In genomic region chr22:20376281-20376680, GRCh38 we compare ENCODE assay signal across 4 cellular contexts. TPM values are rescaled to one million over a fixed set of nuclear protein-coding genes. Genes with fewer than 3 reads are reported as not detected.
DNase-seq lines count a peak whose midpoint lies in the region; TF ChIP-seq lines count a peak whose summit lies in the region.
"Not testable (repeated sequence)": the region's sequence is repeated elsewhere in the genome, so short reads cannot be mapped to it uniquely, and the experiment has no call there.

No MANE protein-coding gene starts in this region.

- H3K14ac ChIP-seq in H9 (ENCODE audit: insufficient read depth, low read length) = not testable (repeated sequence)

- not testable (repeated sequence) for H3K4me2 ChIP-seq in H9 (ENCODE audit: insufficient read depth, insufficient read length, low read length)

- H3K9me3 Mint-ChIP-seq in H9, type B pancreatic cell: not testable (repeated sequence)

- H3K23me2 ChIP-seq in H9 (ENCODE audit: insufficient read length, low read depth, low read length, poor library complexity, severe bottlenecking) = not testable (repeated sequence)

- H3K18ac ChIP-seq in H9 (ENCODE audit: insufficient read length, low read depth, low read length) = not testable (repeated sequence)

- not testable (repeated sequence) for H2BK12ac ChIP-seq in H9 (ENCODE audit: insufficient read length, low read depth, low read length)

- not testable (repeated sequence) for H3K56ac ChIP-seq in H9 (ENCODE audit: insufficient read length, low read depth, low read length)

- not testable (repeated sequence) for H3K36me3 Mint-ChIP-seq in H9 (ENCODE audit: insufficient read depth in 1 of 3, low read depth in 3 of 3); type B pancreatic cell

- no CpG with 5 or more reads among the region's 8 CpGs for WGBS in H9 (ENCODE audit: extremely low coverage, insufficient read length, low lambda C conversion rate)

- not testable (repeated sequence) for H4K20me1 ChIP-seq in H9 (ENCODE audit: control insufficient read depth, insufficient read depth, insufficient read length)

- H3K27me3 ChIP-seq in H9 (ENCODE audit: insufficient read depth, low read length) = not testable (repeated sequence)

- not testable (repeated sequence) for H3K27ac ChIP-seq in H9 (ENCODE audit: insufficient read length, low read depth, low read length)

- not testable (repeated sequence) for H3K27ac Mint-ChIP-seq in H9, type B pancreatic cell

- H3K4me3 Mint-ChIP-seq in H9, type B pancreatic cell: not testable (repeated sequence)

- H2AFZ ChIP-seq in H9 (ENCODE audit: low read length) = not testable (repeated sequence)

- H4K5ac ChIP-seq in H9 (ENCODE audit: insufficient read length, low read depth, low read length) = not testable (repeated sequence)

- H3K79me1 ChIP-seq in H9 (ENCODE audit: insufficient read depth, low read depth, low read length, poor library complexity, severe bottlenecking) = not testable (repeated sequence)

- H3T11ph ChIP-seq in H9 (ENCODE audit: low read length) = not testable (repeated sequence)

- not testable (repeated sequence) for H3K4me1 ChIP-seq in H9 (ENCODE audit: insufficient read depth, low read length)

- H3K9ac ChIP-seq in H9 (ENCODE audit: extremely low read depth, insufficient read length, low read length) = not testable (repeated sequence)

- H3K27me3 Mint-ChIP-seq in H9 (ENCODE audit: low read depth) = peaks cover 27% of the 10 kb centered on the region
- not testable (repeated sequence) for H3K27me3 Mint-ChIP-seq in type B pancreatic cell

- not testable (repeated sequence) for H2BK15ac ChIP-seq in H9 (ENCODE audit: low read depth, low read length)

- H3K79me2 ChIP-seq in H9 (ENCODE audit: insufficient read depth, low read length) = not testable (repeated sequence)

- H4K91ac ChIP-seq in H9 (ENCODE audit: insufficient read length, low read depth, low read length) = not testable (repeated sequence)

- not testable (repeated sequence) for H3K23ac ChIP-seq in H9 (ENCODE audit: insufficient read length, low read depth, low read length)

- not testable (repeated sequence) for H2BK120ac ChIP-seq in H9 (ENCODE audit: low read depth, low read length, poor library complexity, severe bottlenecking)

- not testable (repeated sequence) for H2AK5ac ChIP-seq in H9 (ENCODE audit: insufficient read length, low read length)

- not testable (repeated sequence) for H2BK5ac ChIP-seq in H9 (ENCODE audit: insufficient read length, low read length)

- H3K9me3 ChIP-seq in H9 (ENCODE audit: control insufficient read depth, low read depth, low read length) = not testable (repeated sequence)

- peak; percentile 3 for DNase-seq in H9
- DNase-seq in islet precursor cell = peak; percentile 18
- DNase-seq in mesenteric fat pad (ENCODE audit: low spot score) = peak; percentile 59
- peak; percentile 15 for DNase-seq in type B pancreatic cell (ENCODE audit: extremely low spot score, unreplicated experiment)

- peaks cover 16 to 17% of the 10 kb centered on the region in 2 experiments for H3K4me1 Mint-ChIP-seq in H9
- not testable (repeated sequence) for H3K4me1 Mint-ChIP-seq in type B pancreatic cell (ENCODE audit: unreplicated experiment)

- TF ChIP-seq CTCF in H9 (conservative IDR thresholded peaks at IDR 0.05); type B pancreatic cell (conservative IDR thresholded peaks at IDR 0.05): not testable (repeated sequence)

- H3K4ac ChIP-seq in H9 (ENCODE audit: low read depth, low read length) = not testable (repeated sequence)

- H2BK20ac ChIP-seq in H9 (ENCODE audit: low read depth, low read length, poor library complexity, severe bottlenecking) = not testable (repeated sequence)

- not testable (repeated sequence) for H4K8ac ChIP-seq in H9 (replicated peaks; ENCODE audit: insufficient read length, low read depth, low read length)

RNA-seq across cellular contexts. Expression of gene ZNF74, which starts 17.7 kb away (rescaled TPM):
- total RNA-seq in H9 (2021) (29.8 and 34.3 TPM in 2 replicates), mesenteric fat pad (5.2 TPM), type B pancreatic cell (ENCODE audit: low replicate concordance) (24.6 and 39.5 TPM in 2 replicates)

RNA-seq across cellular contexts. Expression of gene DGCR6L, which starts 56.4 kb away (rescaled TPM):
- total RNA-seq in H9 (2021) = 38.6 and 40.4 TPM in 2 replicates
- total RNA-seq in mesenteric fat pad = 25.7 TPM
- 35.9 and 46.6 TPM in 2 replicates for total RNA-seq in type B pancreatic cell (ENCODE audit: low replicate concordance)

Comparison
In these comparisons a context has a peak if more than half of its experiments do, and no peak if none do; other contexts are left out.
1. DNase-seq: peak in every context shown above with its lines; median percentile 59 in mesenteric fat pad; 18 in islet precursor cell; 15 in type B pancreatic cell; 3 in H9.